ENCODE assay signal across 8 cellular contexts in genomic region chr3:42839616-42840015, GRCh38. TPM values are rescaled to one million over a fixed set of nuclear protein-coding genes. Genes with fewer than 3 reads are reported as not detected.
DNase-seq lines count a peak whose midpoint lies in the region; ATAC-seq and TF ChIP-seq lines count a peak whose summit lies in the region.

No MANE protein-coding gene starts in this region.

- H3K9me3 Mint-ChIP-seq in T-cell, result no peaks in the 10 kb centered on the region

- H3K4me3 ChIP-seq in ACC112 (ENCODE audit: low read depth, low read length) (peak overlapping the region; percentile 54), HCT116 (replicated peaks in 1 of 2; ENCODE audit: low read depth in 1 of 2, low read length in 2 of 2) (no peak overlapping the region), lung (no peak overlapping the region), transverse colon (no peak overlapping the region)

- DNase-seq in GM10248 (ENCODE audit: extremely low spot score), result peak; percentile 56
- peak; percentile 63 for DNase-seq in HCT116 (ENCODE audit: low read depth, low spot score)
- peak; percentile 64 for DNase-seq in M059J (ENCODE audit: low read depth)
- DNase-seq in T-cell, result peak in 21 of 34 experiments; percentile 1 to 37 (median 17)
- DNase-seq in dermis microvascular lymphatic vessel endothelial cell (ENCODE audit: low read depth in 2 of 2), result peak; percentile 58 to 65
- DNase-seq in lung (ENCODE audit: low spot score), result no peak
- DNase-seq in transverse colon, result peak; percentile 37

- no TSS peak for BruUV-seq in HCT116 (replicated peaks; lab: Mats Ljungman, UMichigan)

- H3K9ac ChIP-seq in HCT116 (ENCODE audit: low read length), result no peak overlapping the region

- CTCF ChIA-PET in GM10248 (lab: Yijun Ruan, JAX) (interaction anchor here (0.6 to 3.4 kb wide), 24 partner anchors 9 to 95 kb away, joined by 3 to 47 read pairs (median 6); partner anchors contain the start of genes CYP8B1 and HIGD1A), HCT116 (lab: Charles Lee) (interaction anchor here (0.8 to 2.7 kb wide), 5 partner anchors 9 to 609 kb away, joined by 3 to 25 read pairs (median 3); no protein-coding TSS in a partner anchor), T-cell (lab: Charles Lee) (interaction anchor here (0.6 to 1.7 kb wide), 10 partner anchors 9 to 337 kb away, joined by 3 to 17 read pairs (median 4); partner anchors contain the start of gene VIPR1 (in 1 of the 2))

- no peak overlapping the region for H3K4me3 Mint-ChIP-seq in T-cell

- H3K27ac ChIP-seq in ACC112 (ENCODE audit: low read depth, low read length) (no peak overlapping the region), HCT116 (ENCODE audit: low read depth, low read length) (no peak overlapping the region), lung (ENCODE audit: low read depth in 1 of 2, low read length in 1 of 2) (no peak overlapping the region), transverse colon (no peak overlapping the region)

- intact Hi-C loops in HCT116 (cut with micrococcal nuclease), result loop anchor here (2.0 to 10.0 kb wide), 2 partner anchors 59 to 395 kb away; no protein-coding TSS in a partner anchor
- intact Hi-C loops in transverse colon (cut with DNase I; ENCODE audit: low total_unique reads), result loop anchor here (5.0 kb wide), 1 partner anchor 57 kb away; no protein-coding TSS in a partner anchor

- peak; percentile 67 for TF ChIP-seq CTCF in GM10248 (IDR thresholded peaks at IDR 0.05; ENCODE audit: control extremely low read depth, extremely low read depth, low read depth, missing control alignments)
- peak; percentile 55 to 75 (median 69); a peak in 5 of 6 replicates for TF ChIP-seq CTCF in HCT116 (IDR thresholded peaks at IDR 0.05 in 2 of 3, conservative IDR thresholded peaks at IDR 0.05 in 1 of 3; ENCODE audit: borderline replicate concordance in 1 of 3, insufficient read depth in 1 of 3, low read depth in 2 of 3, low read length in 2 of 3)
- TF ChIP-seq CTCF in lung (IDR thresholded peaks at IDR 0.05; ENCODE audit: control extremely low read depth, extremely low read depth), result peak; percentile 70
- TF ChIP-seq CTCF in transverse colon (IDR thresholded peaks at IDR 0.05), result peak; percentile 78 to 94 (median 85)

- peaks cover 0 to 4% (median 2%) of the 10 kb centered on the region in 3 donors for H3K4me1 Mint-ChIP-seq in T-cell

- TF ChIP-seq RAD21 in HCT116 (IDR thresholded peaks at IDR 0.05; ENCODE audit: low read depth), result peak; percentile 74

- H3K27me3 ChIP-seq in ACC112 (ENCODE audit: insufficient read depth, low read length) (no peaks in the 10 kb centered on the region), HCT116 (ENCODE audit: insufficient read depth, low read length) (no peaks in the 10 kb centered on the region), lung (ENCODE audit: control insufficient read depth, insufficient read depth) (no peaks in the 10 kb centered on the region), transverse colon (no peaks in the 10 kb centered on the region)

- H3K9me2 ChIP-seq in HCT116 (ENCODE audit: insufficient read depth), result no peaks in the 10 kb centered on the region

- H3K4me1 ChIP-seq in ACC112 (ENCODE audit: control insufficient read depth, insufficient read depth, low read length, unreplicated experiment) (no peaks in the 10 kb centered on the region), HCT116 (ENCODE audit: control insufficient read depth in 1 of 2, insufficient read depth in 2 of 2, low read length in 2 of 2) (no peaks in the 10 kb centered on the region), lung (ENCODE audit: control insufficient read depth in 2 of 2, insufficient read depth in 2 of 2, low read length in 2 of 2) (peaks cover 0 to 1% of the 10 kb centered on the region in 2 donors), transverse colon (peaks cover 0 to 9% (median 0%) of the 10 kb centered on the region in 4 donors)

- peaks cover 0 to 5% of the 10 kb centered on the region in 2 donors for H3K27me3 Mint-ChIP-seq in T-cell

- in situ Hi-C loops in transverse colon (cut with MboI; ENCODE audit: low pct_ligation_motif_present in 1 of 4, low pct_unique_long_range_greater_than_20kb in 1 of 4, low sequenced_read_pairs in 3 of 4), result loop anchor here in 2 of 4 donors (5.0 to 10.0 kb wide), 2 partner anchors 55 to 57 kb away; no protein-coding TSS in a partner anchor

- no peak overlapping the region for H3K27ac Mint-ChIP-seq in T-cell

- no peaks in the 10 kb centered on the region for H4K20me1 ChIP-seq in HCT116 (ENCODE audit: insufficient read depth)

- RAD21 ChIA-PET in HCT116 (lab: Charles Lee; ENCODE audit: low non-redundant PET in 1 of 2, low total read pairs in 2 of 2, uncharacterized antibody in 2 of 2, unreplicated experiment in 2 of 2), result no interaction called here

- POLR2A ChIA-PET in GM10248 (lab: Yijun Ruan, JAX), result no interaction called here
- POLR2A ChIA-PET in HCT116 (lab: Charles Lee), result no interaction called here
- POLR2A ChIA-PET in T-cell (lab: Charles Lee), result no interaction called here

- TF ChIP-seq POLR2A in HCT116 (IDR thresholded peaks at IDR 0.05; ENCODE audit: borderline replicate concordance, extremely low read depth, insufficient read depth, insufficient read length), result no peak
- TF ChIP-seq POLR2A in transverse colon (IDR thresholded peaks at IDR 0.05), result no peak

- H3K4me2 ChIP-seq in HCT116 (ENCODE audit: low read length), result peak overlapping the region; percentile 39

- ATAC-seq in HCT116 (peak; percentile 99), T-cell (replicated peaks in 1 of 4) (peak; percentile 84 to 96 (median 88)), lung (ENCODE audit: insufficient read depth, low FRiP score) (peak; percentile 73)

- no peak for TF ChIP-seq EP300 in transverse colon (IDR thresholded peaks at IDR 0.05; ENCODE audit: low read depth)

- no peaks in the 10 kb centered on the region for H3K36me3 Mint-ChIP-seq in T-cell

- H2AFZ ChIP-seq in ACC112 (ENCODE audit: low read length, unreplicated experiment) (peak overlapping the region; percentile 67), HCT116 (ENCODE audit: low read depth, low read length, poor library complexity, severe bottlenecking) (peak overlapping the region; percentile 85)

- H3K79me2 ChIP-seq in ACC112 (ENCODE audit: control insufficient read depth, insufficient read depth, low read length, unreplicated experiment) (no peaks in the 10 kb centered on the region), HCT116 (ENCODE audit: insufficient read depth, low read length) (no peaks in the 10 kb centered on the region)

- no peaks in the 10 kb centered on the region for H3K9me3 ChIP-seq in HCT116 (ENCODE audit: control insufficient read depth in 1 of 2, insufficient read depth in 1 of 2, low read depth in 1 of 2, low read length in 2 of 2)
- no peaks in the 10 kb centered on the region for H3K9me3 ChIP-seq in lung (ENCODE audit: control insufficient read depth in 2 of 2, insufficient read depth in 1 of 2, low read length in 1 of 2)
- H3K9me3 ChIP-seq in transverse colon, result no peaks in the 10 kb centered on the region

- WGBS in lung, 2 donors, result 42 to 52% methylated on average over 7 of the region's 7 CpGs
- WGBS in transverse colon (ENCODE audit: low coverage in 1 of 2), 2 donors, result 12 to 29% methylated on average over 3 to 7 of the region's 7 CpGs

- no peaks in the 10 kb centered on the region for H3K36me3 ChIP-seq in ACC112 (ENCODE audit: insufficient read depth, low read length)
- no peaks in the 10 kb centered on the region for H3K36me3 ChIP-seq in HCT116 (ENCODE audit: control insufficient read depth in 1 of 2, insufficient read depth in 2 of 2, low read length in 2 of 2)
- no peaks in the 10 kb centered on the region for H3K36me3 ChIP-seq in lung (ENCODE audit: control insufficient read depth in 2 of 2, insufficient read depth in 2 of 2, low read length in 2 of 2)
- H3K36me3 ChIP-seq in transverse colon, result no peaks in the 10 kb centered on the region

TF ChIP-seq in HCT116, 20 proteins besides CTCF, POLR2A, EP300 and RAD21:
- TF ChIP-seq YY1 (IDR thresholded peaks at IDR 0.05; ENCODE audit: extremely low read depth, insufficient replicate concordance, low read depth, low read length), result no peak
- no peak for TF ChIP-seq SIN3A (IDR thresholded peaks at IDR 0.05; ENCODE audit: low read depth)

RNA-seq across cellular contexts. Expression of gene ACKR2, which starts 30.4 kb away (rescaled TPM):
- total RNA-seq in HCT116 (2021; ENCODE audit: unreplicated experiment) (0.76 TPM), T-cell (1 to 10 TPM in 2 of 5 donors, under 1 TPM in 2, not detected in 1; 0.20 to 1.2 (median 0.80) TPM), dermis microvascular lymphatic vessel endothelial cell (3.5 and 23.5 TPM in 2 replicates), lung (1 to 10 TPM; 5.5 to 5.7 TPM), transverse colon (1 to 10 TPM; 1.4 to 9.2 (median 5.2) TPM)
- polyA plus RNA-seq in HCT116 (2012), result 0.16 and 0.24 TPM in 2 replicates
- 0.02 TPM in 1 of 2 replicates, not detected in the other for total RNA-seq in M059J (2014; rRNA removed; shearing (Covaris generic))
- polyA plus RNA-seq in lung, result 1 to 10 TPM; 1.1 to 1.5 TPM

RNA-seq across cellular contexts. Expression of gene HIGD1A, which starts 35.3 kb away (rescaled TPM):
- total RNA-seq in HCT116 (2021; ENCODE audit: unreplicated experiment), result 71.2 TPM
- 31.4 and 58.3 TPM in 2 replicates for polyA plus RNA-seq in HCT116 (2012)
- total RNA-seq in M059J (2014; rRNA removed; shearing (Covaris generic)), result 138 and 163 TPM in 2 replicates
- 10 to 100 TPM; 17.3 to 27.8 (median 24.3) TPM for total RNA-seq in T-cell
- 77.5 and 102 TPM in 2 replicates for total RNA-seq in dermis microvascular lymphatic vessel endothelial cell
- total RNA-seq in lung, result 10 to 100 TPM; 76.1 to 94.6 TPM
- 100 to 1,000 TPM in 1 of 2 donors, 10 to 100 TPM in 1; 77.6 to 148 TPM for polyA plus RNA-seq in lung
- 100 to 1,000 TPM in 3 of 4 donors, 10 to 100 TPM in 1; 41.4 to 518 (median 379) TPM for total RNA-seq in transverse colon

RNA-seq across cellular contexts. Expression of gene CYP8B1, which starts 36.1 kb away (rescaled TPM):
- total RNA-seq in HCT116 (2021; ENCODE audit: unreplicated experiment) (0.12 TPM), T-cell (under 1 TPM in 3 of 5 donors, not detected in 2; 0.09 to 0.23 (median 0.13) TPM), dermis microvascular lymphatic vessel endothelial cell (not detected in 2 replicates), lung (under 1 TPM in 1 of 2 donors, not detected in 1; 0.09 TPM), transverse colon (not detected)
- 0.01 TPM in 1 of 2 replicates, not detected in the other for polyA plus RNA-seq in HCT116 (2012)
- not detected in 2 replicates for total RNA-seq in M059J (2014; rRNA removed; shearing (Covaris generic))
- polyA plus RNA-seq in lung, result under 1 TPM in 1 of 2 donors, not detected in 1; 0.01 TPM
